10 cellular contexts compared by ENCODE assay signal in the genomic region with DNA sequence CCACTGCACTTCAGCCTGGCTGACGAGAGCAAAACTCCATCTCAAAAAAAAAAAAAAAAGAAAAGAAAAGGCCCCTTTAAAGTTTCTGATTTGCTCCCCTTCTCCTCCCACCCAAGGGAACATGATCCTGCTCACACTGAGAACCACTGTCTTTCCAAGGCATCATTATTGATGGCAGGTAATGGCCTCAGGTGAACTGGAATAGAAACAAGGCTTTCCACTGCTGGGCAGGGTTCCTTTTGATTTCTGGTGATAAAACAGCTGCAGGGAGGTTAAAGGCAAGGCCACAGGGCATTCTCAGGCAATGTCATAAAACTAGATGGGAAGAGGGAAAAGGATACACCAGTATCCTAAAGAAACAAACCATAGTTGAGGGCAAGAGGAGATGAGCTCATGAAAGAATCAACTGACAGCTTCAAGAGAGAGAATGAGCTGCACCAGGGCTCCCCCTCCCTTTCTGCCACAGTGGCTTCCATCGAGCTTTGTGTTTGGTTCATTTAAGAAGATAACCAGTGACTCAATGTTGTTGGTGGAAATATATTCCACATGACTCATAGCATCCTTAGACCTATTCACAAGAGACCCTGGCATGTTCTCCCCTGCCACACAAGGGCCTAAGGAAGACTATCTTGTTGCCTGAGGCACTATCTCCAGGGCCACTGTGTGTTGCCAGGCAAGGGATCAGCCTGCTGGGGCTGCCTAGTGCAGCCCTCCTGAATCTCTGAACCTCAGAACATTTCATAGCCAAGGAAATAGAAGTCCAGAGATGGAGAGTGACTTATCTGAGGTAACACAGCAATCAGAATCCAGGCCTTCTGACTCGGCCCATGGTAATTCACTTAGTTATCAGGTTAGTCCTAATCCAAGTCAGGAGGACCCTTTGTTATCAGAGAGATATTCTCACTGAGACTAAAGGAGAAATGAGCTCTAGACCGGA.
DNase-seq lines count a peak whose midpoint lies in the region; ATAC-seq and TF ChIP-seq lines count a peak whose summit lies in the region.
"Had no signal": no experiment of that assay in that cellular context is flagged by ENCODE, and none has a peak within 500 bp of the region (broad histone marks: within the 10 kb centered on the region; RNA-seq: fewer than 3 reads in every experiment).

No MANE protein-coding gene starts in this region.

- H3K4me3 ChIP-seq in breast epithelium (no peak overlapping the region), brain microvascular endothelial cell (ENCODE audit: low read depth, low read length) (no peak overlapping the region), aorta (ENCODE audit: low read length in 2 of 2) (no peak overlapping the region)
- H3K4me3 ChIP-seq: pancreas had no signal

- no TSS peak for BruUV-seq in MCF 10A (replicated peaks; lab: Mats Ljungman, UMichigan)

- intact Hi-C loops in MCF 10A (cut with micrococcal nuclease): no loop called here
- intact Hi-C loops in breast epithelium (cut with DNase I; ENCODE audit: low total_unique reads): no loop called here
- intact Hi-C loops in aorta (cut with DNase I): no loop called here

- WGBS in aorta, 2 donors: 24 to 28% methylated on average over 4 of the region's 4 CpGs

- TF ChIP-seq CTCF in MCF 10A (IDR thresholded peaks at IDR 0.05; ENCODE audit: unreplicated experiment): no peak
- no peak for TF ChIP-seq CTCF in breast epithelium (IDR thresholded peaks at IDR 0.05)
- TF ChIP-seq CTCF in brain microvascular endothelial cell (IDR thresholded peaks at IDR 0.05; ENCODE audit: low read depth, low read length, missing control alignments): no peak
- no peak for TF ChIP-seq CTCF in GM10266 (IDR thresholded peaks at IDR 0.05; ENCODE audit: control insufficient read depth, insufficient read depth, low read depth, missing control alignments)

- no peaks in the 10 kb centered on the region for H3K27me3 ChIP-seq in breast epithelium
- H3K27me3 ChIP-seq in brain microvascular endothelial cell (replicated peaks): no peaks in the 10 kb centered on the region
- H3K27me3 ChIP-seq in aorta (ENCODE audit: control insufficient read depth in 1 of 2, insufficient read depth in 2 of 2, low read length in 1 of 2): no peaks in the 10 kb centered on the region
- H3K27me3 ChIP-seq: pancreas had no signal

- no peak for TF ChIP-seq POLR2A in breast epithelium (IDR thresholded peaks at IDR 0.05)

- peak overlapping the region in 1 of 2 donors; percentile 63 for H3K27ac ChIP-seq in breast epithelium
- peak overlapping the region; percentile 73 for H3K27ac ChIP-seq in brain microvascular endothelial cell
- peak overlapping the region in 1 of 2 donors; percentile 79 for H3K27ac ChIP-seq in aorta (ENCODE audit: low read depth in 1 of 2, low read length in 2 of 2)
- H3K27ac ChIP-seq: pancreas had no signal

- no peak overlapping the region for H3K4me3 Mint-ChIP-seq in MCF 10A (ENCODE audit: unreplicated experiment)

- ATAC-seq in aorta (ENCODE audit: low FRiP score) (peak; percentile 83), GM18861 (IDR thresholded peaks at IDR 0.05; ENCODE audit: unreplicated experiment) (no peak)

- no peak overlapping the region for H3K27ac Mint-ChIP-seq in MCF 10A (ENCODE audit: low read depth, unreplicated experiment)

- H3K27me3 Mint-ChIP-seq in MCF 10A (ENCODE audit: insufficient read depth, unreplicated experiment): no peaks in the 10 kb centered on the region

- in situ Hi-C loops in brain microvascular endothelial cell (cut with HindIII; ENCODE audit: low pct_ligation_motif_present, low sequenced_read_pairs): loop anchor here (25.0 kb wide), 1 partner anchor 299 kb away; no protein-coding TSS in a partner anchor

- peaks cover 13% of the 10 kb centered on the region for H3K4me1 Mint-ChIP-seq in MCF 10A (ENCODE audit: insufficient read depth, unreplicated experiment)

- H3K36me3 Mint-ChIP-seq in MCF 10A (ENCODE audit: insufficient read depth, unreplicated experiment): no peaks in the 10 kb centered on the region

- DNase-seq in MCF 10A (ENCODE audit: unreplicated experiment): peak; percentile 82
- no peak for DNase-seq in breast epithelium (ENCODE audit: low spot score in 2 of 2)
- peak; percentile 98 for DNase-seq in brain microvascular endothelial cell
- DNase-seq in kidney glomerular epithelial cell (lab: John Stamatoyannopoulos, UW): peak; percentile 100
- peak in 1 of 2 donors; percentile 59 for DNase-seq in aorta
- DNase-seq in GM10266 (ENCODE audit: extremely low spot score): no peak
- DNase-seq in NCI-H82 (lab: John Stamatoyannopoulos, UW): no peak
- DNase-seq: pancreas, SHP77 had no signal

- H3K9me3 ChIP-seq in breast epithelium: no peaks in the 10 kb centered on the region
- no peaks in the 10 kb centered on the region for H3K9me3 ChIP-seq in aorta (ENCODE audit: control insufficient read depth, low read length)
- H3K9me3 ChIP-seq: pancreas had no signal

- H3K36me3 ChIP-seq in breast epithelium (no peaks in the 10 kb centered on the region), brain microvascular endothelial cell (replicated peaks) (no peaks in the 10 kb centered on the region), aorta (ENCODE audit: control insufficient read depth in 1 of 2, insufficient read depth in 2 of 2, low read length in 1 of 2) (no peaks in the 10 kb centered on the region)
- H3K36me3 ChIP-seq: pancreas had no signal

- CTCF ChIA-PET in MCF 10A (lab: Yijun Ruan, JAX): interaction anchor here (0.6 to 1.2 kb wide), 7 partner anchors 8 to 154 kb away, joined by 3 to 6 read pairs (median 3); no protein-coding TSS in a partner anchor

- H3K4me1 ChIP-seq in breast epithelium (no peaks in the 10 kb centered on the region), aorta (ENCODE audit: control insufficient read depth in 1 of 2, insufficient read depth in 2 of 2, low read length in 2 of 2) (peaks cover 4 to 7% of the 10 kb centered on the region in 2 donors)
- H3K4me1 ChIP-seq: pancreas had no signal

- H3K9me3 Mint-ChIP-seq in MCF 10A (ENCODE audit: unreplicated experiment): no peaks in the 10 kb centered on the region

- POLR2A ChIA-PET in MCF 10A (lab: Yijun Ruan, JAX): interaction anchor here (0.7 to 1.0 kb wide), 4 partner anchors 9 to 809 kb away, joined by 3 to 4 read pairs (median 4); partner anchors contain the start of gene GOLM2

Comparison
In these comparisons a context has a peak if more than half of its experiments do, and no peak if none do; other contexts are left out.
1. DNase-seq: peak in MCF 10A (single experiment), brain microvascular endothelial cell (single experiment) and kidney glomerular epithelial cell (single experiment); none in breast epithelium (0 of 2), GM10266 (single experiment) and NCI-H82 (single experiment).